ENCODE assay signal across 10 cellular contexts in the genomic region with DNA sequence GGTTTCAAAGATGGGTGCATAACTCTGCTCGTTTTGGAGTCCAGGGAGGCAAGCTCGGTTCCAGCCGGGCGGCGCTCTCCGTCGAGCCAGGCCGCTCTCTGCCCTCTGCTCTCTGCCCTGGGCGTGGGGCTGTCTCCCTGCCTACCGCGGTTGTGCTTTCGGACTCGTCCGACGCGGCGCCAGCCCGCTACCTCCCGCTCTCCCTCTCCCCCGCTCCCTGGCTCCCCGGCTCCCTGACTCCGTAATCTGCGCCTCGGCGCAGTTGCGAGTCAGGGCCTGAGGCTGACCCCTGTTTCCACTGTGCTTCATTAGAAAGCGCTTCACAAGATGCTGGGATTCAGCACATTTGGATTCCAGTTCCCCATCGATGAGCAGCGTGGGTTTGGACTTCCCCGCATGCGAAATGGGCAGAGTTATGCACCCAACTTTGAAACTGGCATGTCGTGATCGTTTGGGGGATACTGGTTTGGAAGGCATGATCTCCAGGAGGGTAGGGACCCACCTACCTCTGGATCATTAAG. TPM values are rescaled to one million over a fixed set of nuclear protein-coding genes. Genes with fewer than 3 reads are reported as not detected.
DNase-seq lines count a peak whose midpoint lies in the region; ATAC-seq, FAIRE-seq and TF ChIP-seq lines count a peak whose summit lies in the region.
"Had no signal": no experiment of that assay in that cellular context is flagged by ENCODE, and none has a peak within 500 bp of the region (broad histone marks: within the 10 kb centered on the region; RNA-seq: fewer than 3 reads in every experiment).

No MANE protein-coding gene starts in this region.

- H3K27ac ChIP-seq in left lung (peak overlapping the region; percentile 78 to 86), suprapubic skin (peak overlapping the region; percentile 92)
- H3K27ac ChIP-seq: BLaER1, KMS-11 had no signal

- TF ChIP-seq EP300 in suprapubic skin (IDR thresholded peaks at IDR 0.05), result no peak

- TF ChIP-seq POLR2A in suprapubic skin (IDR thresholded peaks at IDR 0.05), result no peak

- ATAC-seq in left lung, result peak; percentile 32

- TF ChIP-seq CTCF in bronchial epithelial cell (IDR thresholded peaks at IDR 0.05; ENCODE audit: insufficient read depth, low read length, severe bottlenecking), result no peak
- TF ChIP-seq CTCF in left lung (IDR thresholded peaks at IDR 0.05), result no peak
- TF ChIP-seq CTCF in suprapubic skin (IDR thresholded peaks at IDR 0.05), result no peak

- H3K4me1 ChIP-seq in left lung, result peaks cover 41 to 59% of the 10 kb centered on the region in 2 donors
- peaks cover 68% of the 10 kb centered on the region for H3K4me1 ChIP-seq in suprapubic skin

- intact Hi-C loops in left lung (cut with DNase I), result loop anchor here in 1 of 2 donors (10.0 kb wide), 1 partner anchor 50 kb away; no protein-coding TSS in a partner anchor

- H3K27me3 ChIP-seq in bronchial epithelial cell (ENCODE audit: control insufficient read depth, insufficient read depth, low read length), result no peaks in the 10 kb centered on the region
- H3K27me3 ChIP-seq in left lung, result peaks cover 0 to 64% of the 10 kb centered on the region in 2 donors
- H3K27me3 ChIP-seq in suprapubic skin, result peaks cover 19% of the 10 kb centered on the region

- no peaks in the 10 kb centered on the region for H3K9me3 ChIP-seq in left lung
- no peaks in the 10 kb centered on the region for H3K9me3 ChIP-seq in suprapubic skin
- H3K9me3 ChIP-seq: BLaER1 had no signal

- H3K36me3 ChIP-seq in bronchial epithelial cell (ENCODE audit: control insufficient read depth, insufficient read depth, low read length) (no peaks in the 10 kb centered on the region), left lung (no peaks in the 10 kb centered on the region), suprapubic skin (no peaks in the 10 kb centered on the region)
- H3K36me3 ChIP-seq: BLaER1 had no signal

- H3K4me3 ChIP-seq in bronchial epithelial cell (ENCODE audit: low read depth, low read length) (peak overlapping the region; percentile 88), left lung (peak overlapping the region; percentile 65 to 66), suprapubic skin (peak overlapping the region; percentile 84)

- 4% methylated on average over 11 of the region's 33 CpGs for WGBS in suprapubic skin

- DNase-seq in NCI-H510A treated with DMSO at 0.1 percent for 48 hours (lab: John Stamatoyannopoulos, UW) (peak; percentile 12), NCI-H510A (lab: John Stamatoyannopoulos, UW) (no peak), bronchial epithelial cell (ENCODE audit: low read depth) (no peak), left lung (peak in 1 of 2 donors; percentile 82), suprapubic skin (ENCODE audit: low spot score in 2 of 2) (no peak), SK-N-DZ (ENCODE audit: low spot score) (no peak), NCI-H1105 treated with DMSO at 0.1 percent for 48 hours (lab: John Stamatoyannopoulos, UW) (no peak)
- DNase-seq in activated CD4-positive, alpha-beta T cell treated with anti-CD3 and anti-CD28 coated beads for 1 hour, result no peak

- no peak for FAIRE-seq in bronchial epithelial cell (lab: Jason Lieb, UNC)

RNA-seq across cellular contexts. Expression of gene SOX13, which starts 2.3 kb away (rescaled TPM):
- total RNA-seq in bronchial epithelial cell, result 3.2 and 8.8 TPM in 2 replicates
- 10 to 100 TPM; 41.7 to 45.0 TPM for total RNA-seq in left lung
- total RNA-seq in suprapubic skin, result 10 to 100 TPM; 10.1 to 20.6 (median 15.6) TPM
- polyA plus RNA-seq in SK-N-DZ (2014; cell fraction: cytosol; rRNA removed), result 0.06 TPM in 1 of 2 replicates, not detected in the other
- not detected in 2 replicates for polyA plus RNA-seq in SK-N-DZ (2014; cell fraction: nucleus; rRNA removed)
